Comparison of ENCODE assay signal across 21 cellular contexts in the genomic region with DNA sequence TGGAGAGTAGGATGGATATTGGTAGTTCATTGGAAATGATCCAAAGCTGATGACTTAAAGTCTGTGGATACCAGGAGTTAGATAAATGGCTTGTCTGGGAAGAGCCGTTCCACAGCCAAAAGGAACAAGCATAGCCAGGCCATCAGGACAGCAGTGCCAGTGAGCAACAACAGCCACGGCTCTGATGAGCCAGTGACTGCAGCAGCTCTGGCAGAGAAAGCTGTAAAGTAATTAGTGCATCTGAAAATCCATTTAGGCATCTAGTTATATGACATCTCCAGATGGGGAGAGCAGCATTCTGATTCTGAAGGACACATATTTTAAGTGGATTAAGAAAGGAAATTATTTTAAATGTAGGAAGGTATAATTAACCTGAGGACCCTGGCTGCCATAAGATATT.
A peak's percentile ranks its signal among the peaks of the same experiment; 100 is the strongest.
DNase-seq lines count a peak whose midpoint lies in the region; ATAC-seq and TF ChIP-seq lines count a peak whose summit lies in the region.
"Had no signal": no experiment of that assay in that cellular context is flagged by ENCODE, and none has a peak within 500 bp of the region (broad histone marks: within the 10 kb centered on the region; RNA-seq: fewer than 3 reads in every experiment).

No MANE protein-coding gene starts in this region.

- peaks cover 3% of the 10 kb centered on the region for H3K9me3 Mint-ChIP-seq in progenitor cell of endocrine pancreas (ENCODE audit: low read depth)

- no peak for ATAC-seq in T-helper 17 cell

- H3K27me3 Mint-ChIP-seq in T-helper 17 cell (peaks cover 13% of the 10 kb centered on the region), progenitor cell of endocrine pancreas (peaks cover 6% of the 10 kb centered on the region)

- no peak for TF ChIP-seq CTCF in progenitor cell of endocrine pancreas (IDR thresholded peaks at IDR 0.05; ENCODE audit: unreplicated experiment)

- H3K27ac Mint-ChIP-seq in T-helper 17 cell = no peak overlapping the region
- no peak overlapping the region for H3K27ac Mint-ChIP-seq in progenitor cell of endocrine pancreas
- H3K27ac Mint-ChIP-seq: B cell; CD4-positive, CD25-positive, alpha-beta regulatory T cell had no signal

- no peak overlapping the region for H3K4me3 Mint-ChIP-seq in T-helper 17 cell
- H3K4me3 Mint-ChIP-seq in progenitor cell of endocrine pancreas (ENCODE audit: low read depth) = no peak overlapping the region
- H3K4me3 Mint-ChIP-seq: B cell; CD4-positive, CD25-positive, alpha-beta regulatory T cell had no signal

- H3K4me1 Mint-ChIP-seq in T-helper 17 cell = no peaks in the 10 kb centered on the region
- H3K4me1 Mint-ChIP-seq in progenitor cell of endocrine pancreas (ENCODE audit: low read depth) = peaks cover 4% of the 10 kb centered on the region
- H3K4me1 Mint-ChIP-seq: B cell; CD4-positive, CD25-positive, alpha-beta regulatory T cell had no signal

- no peaks in the 10 kb centered on the region for H3K9me3 ChIP-seq in T-helper 17 cell (ENCODE audit: control insufficient read depth, low read length, poor library complexity, severe bottlenecking)

- DNase-seq in NCI-H146 (lab: John Stamatoyannopoulos, UW) (peak; percentile 66), NCI-H146 treated with DMSO at 0.1 percent for 48 hours (lab: John Stamatoyannopoulos, UW; ENCODE audit: unreplicated experiment) (no peak), NCI-H2227 (lab: John Stamatoyannopoulos, UW; ENCODE audit: unreplicated experiment) (peak; percentile 73), NCI-H82 treated with DMSO at 0.1 percent for 48 hours (lab: John Stamatoyannopoulos, UW; ENCODE audit: unreplicated experiment) (peak; percentile 88), left kidney (ENCODE audit: low read depth, low spot score) (peak; percentile 12), T-helper 17 cell (no peak), progenitor cell of endocrine pancreas (ENCODE audit: low spot score, unreplicated experiment) (no peak), NCI-H2029 (lab: John Stamatoyannopoulos, UW) (no peak)
- DNase-seq: 8988T; CD4-positive, CD25-positive, alpha-beta regulatory T cell; COR-L47; DMS 273 treated with DMSO at 0.1 percent for 48 hours; DND-41; HCEC 1CT; Kasumi-1; MM.1S; NCI-H1092; NCI-H187 treated with DMSO at 0.1 percent for 48 hours; NCI-H774; PC-9 had no signal

- H3K36me3 Mint-ChIP-seq in T-helper 17 cell (ENCODE audit: low read depth) = no peaks in the 10 kb centered on the region
- no peaks in the 10 kb centered on the region for H3K36me3 Mint-ChIP-seq in progenitor cell of endocrine pancreas (ENCODE audit: insufficient read depth)
- H3K36me3 Mint-ChIP-seq: CD4-positive, CD25-positive, alpha-beta regulatory T cell had no signal

Comparison
In these comparisons a context has a peak if more than half of its experiments do, and no peak if none do; other contexts are left out.
1. DNase-seq: peak in NCI-H146 (single experiment), NCI-H2227 (single experiment), NCI-H82 treated with DMSO at 0.1 percent for 48 hours (single experiment) and left kidney (single experiment); none in NCI-H146 treated with DMSO at 0.1 percent for 48 hours (single experiment), T-helper 17 cell (0 of 3), progenitor cell of endocrine pancreas (single experiment) and NCI-H2029 (single experiment).